Comparison of ENCODE assay signal across 15 cellular contexts in the genomic region with DNA sequence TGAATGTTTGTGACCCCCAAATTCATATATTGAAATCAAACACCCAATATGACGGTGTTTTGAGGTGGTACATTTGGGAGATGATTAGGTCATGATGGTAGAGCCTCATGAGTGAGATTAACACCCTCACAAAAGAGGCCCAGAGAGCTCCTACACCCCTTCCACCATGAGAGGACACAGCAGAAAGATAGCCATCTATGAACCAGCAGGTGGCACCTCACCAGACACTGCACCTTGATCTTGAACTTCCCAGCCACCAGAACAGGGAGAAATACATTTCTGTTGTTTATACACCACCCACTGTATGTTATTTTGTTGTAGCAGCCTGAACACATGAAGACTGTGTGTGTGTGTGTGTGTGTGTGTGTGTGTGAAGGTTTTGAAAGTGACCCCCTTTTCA. TPM values are rescaled to one million over a fixed set of nuclear protein-coding genes. Genes with fewer than 3 reads are reported as not detected.
DNase-seq lines count a peak whose midpoint lies in the region; ATAC-seq, FAIRE-seq and TF ChIP-seq lines count a peak whose summit lies in the region.
"Had no signal": no experiment of that assay in that cellular context is flagged by ENCODE, and none has a peak within 500 bp of the region (broad histone marks: within the 10 kb centered on the region; RNA-seq: fewer than 3 reads in every experiment).

No MANE protein-coding gene starts in this region.

- no peaks in the 10 kb centered on the region for H3K27me3 ChIP-seq in osteoblast (ENCODE audit: insufficient read depth, low read length)
- no peaks in the 10 kb centered on the region for H3K27me3 ChIP-seq in lower lobe of right lung (ENCODE audit: low read depth)
- H3K27me3 ChIP-seq: pancreas had no signal

- H3K36me3 ChIP-seq in osteoblast (ENCODE audit: insufficient read depth, low read length) (no peaks in the 10 kb centered on the region), lower lobe of right lung (no peaks in the 10 kb centered on the region)
- H3K36me3 ChIP-seq: pancreas had no signal

- H3K27ac Mint-ChIP-seq in activated CD4-positive, alpha-beta T cell treated with anti-CD3 and anti-CD28 coated beads for 36 hours, result no peak overlapping the region
- no peak overlapping the region for H3K27ac Mint-ChIP-seq in activated CD4-positive, alpha-beta memory T cell treated with anti-CD3 and anti-CD28 coated beads for 36 hours
- H3K27ac Mint-ChIP-seq: T-helper 1 cell treated with Interleukin-12 subunit alpha and Interleukin-12 subunit beta and Interleukin-4 antibody, amounts not matched to agents 30 μg/mL and 1 μg/mL, for 36 hours had no signal

- no peaks in the 10 kb centered on the region for H3K9me3 ChIP-seq in osteoblast (ENCODE audit: low read depth, low read length)
- no peaks in the 10 kb centered on the region for H3K9me3 ChIP-seq in lower lobe of right lung
- H3K9me3 ChIP-seq: pancreas had no signal

- H3K4me3 ChIP-seq in osteoblast (ENCODE audit: insufficient read depth, low read length) (no peak overlapping the region), lower lobe of right lung (no peak overlapping the region)
- H3K4me3 ChIP-seq: pancreas had no signal

- H3K79me2 ChIP-seq in osteoblast (ENCODE audit: insufficient read depth, low read length), result no peaks in the 10 kb centered on the region

- CTCF ChIA-PET in activated CD4-positive, alpha-beta T cell treated with anti-CD3 and anti-CD28 coated beads for 36 hours (lab: Charles Lee), result interaction anchor here (0.6 to 2.0 kb wide), 15 partner anchors 9 to 386 kb away, joined by 3 to 9 read pairs (median 4); a partner anchor contains a TSS
- CTCF ChIA-PET in activated CD4-positive, alpha-beta memory T cell treated with anti-CD3 and anti-CD28 coated beads for 36 hours (lab: Charles Lee), result interaction anchor here (0.6 to 9.0 kb wide), 11 partner anchors 16 to 354 kb away, joined by 3 to 179 read pairs (median 4); a partner anchor contains a TSS

- H4K20me1 ChIP-seq in osteoblast (ENCODE audit: insufficient read depth, low read length), result no peaks in the 10 kb centered on the region

- H3K4me3 Mint-ChIP-seq in activated CD4-positive, alpha-beta T cell treated with anti-CD3 and anti-CD28 coated beads for 36 hours, result no peak overlapping the region
- H3K4me3 Mint-ChIP-seq in activated CD4-positive, alpha-beta memory T cell treated with anti-CD3 and anti-CD28 coated beads for 36 hours, result no peak overlapping the region
- H3K4me3 Mint-ChIP-seq: T-helper 1 cell treated with Interleukin-12 subunit alpha and Interleukin-12 subunit beta and Interleukin-4 antibody, amounts not matched to agents 30 μg/mL and 1 μg/mL, for 36 hours had no signal

- H3K36me3 Mint-ChIP-seq in activated CD4-positive, alpha-beta T cell treated with anti-CD3 and anti-CD28 coated beads for 36 hours (ENCODE audit: low read depth), result no peaks in the 10 kb centered on the region
- H3K36me3 Mint-ChIP-seq in activated CD4-positive, alpha-beta memory T cell treated with anti-CD3 and anti-CD28 coated beads for 36 hours, result no peaks in the 10 kb centered on the region

- DNase-seq in activated CD4-positive, alpha-beta T cell treated with anti-CD3 and anti-CD28 coated beads for 36 hours, result no peak
- no peak for DNase-seq in activated CD4-positive, alpha-beta T cell treated with anti-CD3 and anti-CD28 coated beads for 1 hour
- no peak for DNase-seq in GM19239 (ENCODE audit: insufficient read length, low spot score)
- DNase-seq in activated CD4-positive, alpha-beta memory T cell treated with anti-CD3 and anti-CD28 coated beads for 36 hours, result peak; percentile 34
- no peak for DNase-seq in osteoblast (ENCODE audit: insufficient read length, low spot score, missing footprints)
- no peak for DNase-seq in mesenteric fat pad (ENCODE audit: low spot score)
- DNase-seq in NCI-H2196 treated with DMSO at 0.1 percent for 48 hours (lab: John Stamatoyannopoulos, UW; ENCODE audit: unreplicated experiment), result no peak
- no peak for DNase-seq in lower lobe of right lung
- DNase-seq: foreskin melanocyte, islet precursor cell, NCI-H1092 treated with DMSO at 0.1 percent for 48 hours, NCI-H345, pancreas had no signal

- no peak overlapping the region for H3K4me2 ChIP-seq in osteoblast (ENCODE audit: insufficient read depth, low read length)

- POLR2A ChIA-PET in activated CD4-positive, alpha-beta T cell treated with anti-CD3 and anti-CD28 coated beads for 36 hours (lab: Charles Lee), result no interaction called here
- POLR2A ChIA-PET in activated CD4-positive, alpha-beta memory T cell treated with anti-CD3 and anti-CD28 coated beads for 36 hours (lab: Charles Lee), result no interaction called here

- peak; percentile 39 for ATAC-seq in activated CD4-positive, alpha-beta T cell treated with anti-CD3 and anti-CD28 coated beads for 36 hours
- ATAC-seq in lower lobe of right lung, result no peak
- ATAC-seq: pancreas had no signal

- no peak overlapping the region for H3K27ac ChIP-seq in osteoblast (ENCODE audit: low read depth, low read length)
- H3K27ac ChIP-seq in lower lobe of right lung, result no peak overlapping the region
- H3K27ac ChIP-seq: pancreas had no signal

- peaks cover 15% of the 10 kb centered on the region for H3K4me1 Mint-ChIP-seq in activated CD4-positive, alpha-beta T cell treated with anti-CD3 and anti-CD28 coated beads for 36 hours
- peaks cover 20% of the 10 kb centered on the region for H3K4me1 Mint-ChIP-seq in activated CD4-positive, alpha-beta memory T cell treated with anti-CD3 and anti-CD28 coated beads for 36 hours (ENCODE audit: low read depth)

- FAIRE-seq in GM19239 (lab: Jason Lieb, UNC), result peak; percentile 18
- FAIRE-seq: A204.1, pancreas had no signal

- intact Hi-C loops in activated CD4-positive, alpha-beta T cell treated with anti-CD3 and anti-CD28 coated beads for 36 hours (cut with DNase I, micrococcal nuclease), result loop anchor here in 1 of 2 experiments (1.0 to 5.0 kb wide), 2 partner anchors 37 to 59 kb away; no protein-coding TSS in a partner anchor
- intact Hi-C loops in activated CD4-positive, alpha-beta memory T cell treated with anti-CD3 and anti-CD28 coated beads for 36 hours (cut with micrococcal nuclease), result loop anchor here (2.0 kb wide), 2 partner anchors 22 to 34 kb away; no protein-coding TSS in a partner anchor
- intact Hi-C loops in lower lobe of right lung (cut with DNase I), result no loop called here

- no peaks in the 10 kb centered on the region for H3K27me3 Mint-ChIP-seq in activated CD4-positive, alpha-beta T cell treated with anti-CD3 and anti-CD28 coated beads for 36 hours
- peaks cover 3% of the 10 kb centered on the region for H3K27me3 Mint-ChIP-seq in activated CD4-positive, alpha-beta memory T cell treated with anti-CD3 and anti-CD28 coated beads for 36 hours

- TF ChIP-seq CTCF in osteoblast (IDR thresholded peaks at IDR 0.05; ENCODE audit: extremely low read depth, low read depth, low read length) (peak; percentile 16), lower lobe of right lung (IDR thresholded peaks at IDR 0.05) (no peak)

- H2AFZ ChIP-seq in osteoblast (ENCODE audit: low read length), result no peak overlapping the region

- peaks cover 2% of the 10 kb centered on the region for H3K9me3 Mint-ChIP-seq in activated CD4-positive, alpha-beta T cell treated with anti-CD3 and anti-CD28 coated beads for 36 hours (ENCODE audit: low read depth)
- H3K9me3 Mint-ChIP-seq in activated CD4-positive, alpha-beta memory T cell treated with anti-CD3 and anti-CD28 coated beads for 36 hours, result no peaks in the 10 kb centered on the region

- H3K4me1 ChIP-seq in osteoblast (ENCODE audit: insufficient read depth, low read length), result peaks cover 5% of the 10 kb centered on the region
- peaks cover 4% of the 10 kb centered on the region for H3K4me1 ChIP-seq in lower lobe of right lung
- H3K4me1 ChIP-seq: pancreas had no signal

RNA-seq across cellular contexts. Expression of a gene that starts 58.1 kb away (rescaled TPM):
- total RNA-seq in activated CD4-positive, alpha-beta T cell treated with anti-CD3 and anti-CD28 coated beads for 36 hours, result 1 to 10 TPM; 6.2 to 7.3 TPM
- 10 to 100 TPM in 1 of 2 experiments, 1 to 10 TPM in 1; 9.6 to 11.5 TPM for total RNA-seq in activated CD4-positive, alpha-beta memory T cell treated with anti-CD3 and anti-CD28 coated beads for 36 hours
- total RNA-seq in osteoblast, result 17.4 and 17.7 TPM in 2 replicates
- total RNA-seq in mesenteric fat pad, result 33.1 TPM
- total RNA-seq in lower lobe of right lung, result 72.4 TPM
